ENCODE assay signal across 1 cellular context in the genomic region with DNA sequence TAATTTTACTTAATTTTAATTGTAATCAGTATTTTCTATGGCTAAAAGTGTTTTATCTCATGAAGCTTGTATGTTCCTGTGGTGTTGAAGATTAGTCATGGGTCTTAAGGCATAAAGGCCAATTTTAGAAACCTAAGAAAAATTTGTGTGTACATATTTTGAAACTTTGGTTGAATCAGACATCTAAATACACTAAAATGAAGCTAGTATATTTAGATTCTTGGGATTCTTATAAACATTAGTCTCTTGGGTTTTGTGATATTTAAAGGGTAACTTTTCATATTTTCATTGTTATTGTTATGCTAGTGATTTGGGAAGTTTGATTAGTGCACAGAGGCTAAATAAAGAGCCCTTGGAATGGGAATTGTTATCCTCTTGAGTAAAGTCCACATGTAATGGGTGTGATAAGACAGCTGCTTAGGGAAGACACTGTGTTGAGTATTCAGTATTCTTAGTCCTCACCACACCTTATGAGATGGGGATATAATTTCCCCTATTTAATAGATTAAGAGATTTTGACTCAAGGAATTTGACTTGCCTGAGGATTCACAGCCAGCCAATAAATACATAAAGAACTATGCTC.
TF ChIP-seq lines count a peak whose summit lies in the region.

No MANE protein-coding gene starts in this region.

TF ChIP-seq in GM12878, 131 proteins besides CTCF, POLR2A, EP300 and RAD21:
- TF ChIP-seq NR2F1 (conservative IDR thresholded peaks at IDR 0.05), result no peak
- no peak for TF ChIP-seq HDAC2 (IDR thresholded peaks at IDR 0.05)
